ENCODE assay signal across 8 cellular contexts in genomic region chr1:150562384-150563339, GRCh38. TPM values are rescaled to one million over a fixed set of nuclear protein-coding genes. Genes with fewer than 3 reads are reported as not detected.
DNase-seq lines count a peak whose midpoint lies in the region; ATAC-seq and TF ChIP-seq lines count a peak whose summit lies in the region.

No MANE protein-coding gene starts in this region.

- no peak for ATAC-seq in Right ventricle myocardium inferior
- peak; percentile 39 for ATAC-seq in HG03280 (IDR thresholded peaks at IDR 0.05; ENCODE audit: unreplicated experiment)
- ATAC-seq in activated CD4-positive, CD25-positive, alpha-beta regulatory T cell treated with anti-CD3 and anti-CD28 coated beads, Interleukin-2, amount 50 U/mL, for 24 hours = peak; percentile 21 to 27

- H3K27me3 ChIP-seq in cardiac muscle cell (no peaks in the 10 kb centered on the region), ectodermal cell (ENCODE audit: control insufficient read depth, insufficient read depth, low read length, poor library complexity, severe bottlenecking) (no peaks in the 10 kb centered on the region), neuron (ENCODE audit: insufficient read depth, low read length) (no peaks in the 10 kb centered on the region)

- peak overlapping the region; percentile 99 for H3K27ac ChIP-seq in cardiac muscle cell
- peak overlapping the region; percentile 98 for H3K27ac ChIP-seq in ectodermal cell (ENCODE audit: insufficient read depth, low read depth, low read length, poor library complexity, severe bottlenecking)
- peak overlapping the region; percentile 99 for H3K27ac ChIP-seq in urinary bladder (ENCODE audit: low read depth)

- TF ChIP-seq CTCF in cardiac muscle cell (IDR thresholded peaks at IDR 0.05; ENCODE audit: low read depth, low read length) = no peak

- no peak for DNase-seq in cardiac muscle cell (ENCODE audit: low read depth in 1 of 2, low spot score in 1 of 2)
- DNase-seq in Right ventricle myocardium inferior (ENCODE audit: missing footprints) = no peak
- DNase-seq in NCI-H345 treated with DMSO at 0.1 percent for 48 hours (lab: John Stamatoyannopoulos, UW; ENCODE audit: unreplicated experiment) = no peak

- H3K4me3 ChIP-seq in cardiac muscle cell (peak overlapping the region; percentile 38), ectodermal cell (ENCODE audit: insufficient read depth, low read depth, low read length) (peak overlapping the region; percentile 46), neuron (ENCODE audit: low read length) (peak overlapping the region; percentile 62), urinary bladder (ENCODE audit: low read depth, low read length) (peak overlapping the region; percentile 29)

- H3K36me3 ChIP-seq in cardiac muscle cell = no peaks in the 10 kb centered on the region
- no peaks in the 10 kb centered on the region for H3K36me3 ChIP-seq in ectodermal cell (ENCODE audit: control insufficient read depth, insufficient read depth, low read length)
- H3K36me3 ChIP-seq in neuron (ENCODE audit: insufficient read depth, low read length) = no peaks in the 10 kb centered on the region
- no peaks in the 10 kb centered on the region for H3K36me3 ChIP-seq in urinary bladder (ENCODE audit: insufficient read depth)

- no peaks in the 10 kb centered on the region for H3K9me3 ChIP-seq in cardiac muscle cell (ENCODE audit: low read depth)
- no peaks in the 10 kb centered on the region for H3K9me3 ChIP-seq in ectodermal cell (ENCODE audit: control insufficient read depth, low read length)
- H3K9me3 ChIP-seq in neuron (ENCODE audit: low read length) = no peaks in the 10 kb centered on the region

- H2AFZ ChIP-seq in neuron (ENCODE audit: low read depth, low read length) = no peak overlapping the region

- intact Hi-C loops in Right ventricle myocardium inferior (cut with DNase I) = loop anchor here (10.0 kb wide), 1 partner anchor 252 kb away; no protein-coding TSS in a partner anchor

- WGBS in ectodermal cell, 2 experiments = 5 to 9% methylated on average over 4 of the region's 4 CpGs
- 18% methylated on average over 4 of the region's 4 CpGs for WGBS in urinary bladder

- H3K4me1 ChIP-seq in cardiac muscle cell (ENCODE audit: low read depth) (peaks cover 38% of the 10 kb centered on the region), ectodermal cell (ENCODE audit: control insufficient read depth, insufficient read depth, low read length) (peaks cover 31% of the 10 kb centered on the region), neuron (ENCODE audit: insufficient read depth, low read length) (peaks cover 45% of the 10 kb centered on the region), urinary bladder (ENCODE audit: insufficient read depth) (peaks cover 7% of the 10 kb centered on the region)

RNA-seq across cellular contexts. Expression of gene ADAMTSL4, which starts 13.5 kb away (rescaled TPM):
- total RNA-seq in cardiac muscle cell (28.8 and 44.2 TPM in 2 replicates), Right ventricle myocardium inferior (80.3 TPM), urinary bladder (35.5 TPM)
- polyA plus RNA-seq in cardiac muscle cell (51.9 and 65.5 TPM in 2 replicates), urinary bladder (144 TPM)
- polyA plus RNA-seq in ectodermal cell (2013, experiment 1 of 4) = 0.37 TPM
- 0.75 TPM for polyA plus RNA-seq in ectodermal cell (2013, experiment 2 of 4)
- polyA plus RNA-seq in ectodermal cell (2013, experiment 3 of 4) = 0.64 TPM
- polyA plus RNA-seq in ectodermal cell (2013, experiment 4 of 4) = 0.57 TPM

RNA-seq across cellular contexts. Expression of gene MCL1, which starts 16.7 kb away (rescaled TPM):
- 96.5 and 101 TPM in 2 replicates for total RNA-seq in cardiac muscle cell
- polyA plus RNA-seq in cardiac muscle cell = 61.2 and 65.2 TPM in 2 replicates
- 99.7 TPM for total RNA-seq in Right ventricle myocardium inferior
- 165 TPM for polyA plus RNA-seq in ectodermal cell (2013, experiment 1 of 4)
- 171 TPM for polyA plus RNA-seq in ectodermal cell (2013, experiment 2 of 4)
- 114 TPM for polyA plus RNA-seq in ectodermal cell (2013, experiment 3 of 4)
- polyA plus RNA-seq in ectodermal cell (2013, experiment 4 of 4) = 126 TPM
- 160 TPM for total RNA-seq in urinary bladder
- 225 TPM for polyA plus RNA-seq in urinary bladder

RNA-seq across cellular contexts. Expression of gene FALEC, which starts 47.1 kb away (rescaled TPM):
- total RNA-seq in cardiac muscle cell (3.9 TPM in 1 of 2 replicates, not detected in the other), Right ventricle myocardium inferior (not detected), urinary bladder (not detected)
- polyA plus RNA-seq in cardiac muscle cell (4.7 and 6.2 TPM in 2 replicates), urinary bladder (0.47 TPM)
- polyA plus RNA-seq in ectodermal cell (2013, experiment 1 of 4) = 1.2 TPM
- 1.5 TPM for polyA plus RNA-seq in ectodermal cell (2013, experiment 2 of 4)
- polyA plus RNA-seq in ectodermal cell (2013, experiment 3 of 4) = 1.2 TPM
- 0.65 TPM for polyA plus RNA-seq in ectodermal cell (2013, experiment 4 of 4)

RNA-seq across cellular contexts. Expression of gene ECM1, which starts 54.8 kb away (rescaled TPM):
- total RNA-seq in cardiac muscle cell (0.78 and 1.9 TPM in 2 replicates), Right ventricle myocardium inferior (24.1 TPM), urinary bladder (8.7 TPM)
- polyA plus RNA-seq in cardiac muscle cell (1.9 and 2.9 TPM in 2 replicates), urinary bladder (40.8 TPM)
- polyA plus RNA-seq in ectodermal cell (2013, experiment 1 of 4) = 1.7 TPM
- polyA plus RNA-seq in ectodermal cell (2013, experiment 2 of 4) = 1.9 TPM
- polyA plus RNA-seq in ectodermal cell (2013, experiment 3 of 4) = 2.3 TPM
- 3.2 TPM for polyA plus RNA-seq in ectodermal cell (2013, experiment 4 of 4)
